In the genomic region with DNA sequence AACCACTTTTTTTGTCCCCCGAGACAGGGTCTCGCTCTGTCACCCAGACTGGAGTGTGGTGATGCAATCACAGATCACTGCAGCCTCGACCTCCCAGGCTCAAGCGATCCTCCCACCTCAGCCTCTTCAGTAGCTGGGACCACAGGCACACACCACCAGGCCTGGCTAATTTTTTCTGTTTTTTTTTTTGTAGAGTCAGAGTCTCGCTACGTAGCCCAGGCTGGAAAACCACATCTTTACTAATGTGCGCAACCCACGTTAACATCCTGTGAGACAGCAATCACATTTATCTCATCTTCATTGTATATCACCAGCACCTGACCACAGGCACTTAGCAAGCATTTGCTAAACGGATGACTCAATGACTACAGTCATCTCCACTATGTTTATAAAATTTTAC, we compare ENCODE assay signal across 9 cellular contexts.
DNase-seq lines count a peak whose midpoint lies in the region; ATAC-seq lines count a peak whose summit lies in the region.
"Had no signal": no experiment of that assay in that cellular context is flagged by ENCODE, and none has a peak within 500 bp of the region (broad histone marks: within the 10 kb centered on the region; RNA-seq: fewer than 3 reads in every experiment).

No MANE protein-coding gene starts in this region.

- H3K4me1 ChIP-seq in CD4-positive, CD25-positive, alpha-beta regulatory T cell (ENCODE audit: control insufficient read depth, insufficient read depth, low read length, poor library complexity, severe bottlenecking) = peaks cover 11% of the 10 kb centered on the region
- H3K4me1 ChIP-seq in trophoblast cell (ENCODE audit: control insufficient read depth in 1 of 2, insufficient read depth in 2 of 2, low read length in 2 of 2) = no peaks in the 10 kb centered on the region

- no peak overlapping the region for H3K23ac ChIP-seq in trophoblast cell (ENCODE audit: low read length)

- peak; percentile 99 for ATAC-seq in CD4-positive, CD25-positive, alpha-beta regulatory T cell (ENCODE audit: low read depth in 2 of 2)
- no peak for ATAC-seq in left colon

- H3K9ac ChIP-seq in trophoblast cell (ENCODE audit: low read length) = no peak overlapping the region

- H3K79me2 ChIP-seq in trophoblast cell (ENCODE audit: control insufficient read depth, insufficient read depth, low read length, poor library complexity) = no peaks in the 10 kb centered on the region

- no peaks in the 10 kb centered on the region for H3K36me3 Mint-ChIP-seq in CD4-positive, CD25-positive, alpha-beta regulatory T cell

- H3K4me1 Mint-ChIP-seq in CD4-positive, CD25-positive, alpha-beta regulatory T cell = peaks cover 7 to 29% (median 16%) of the 10 kb centered on the region in 4 donors

- H3K36me3 ChIP-seq in CD4-positive, CD25-positive, alpha-beta regulatory T cell (ENCODE audit: control insufficient read depth, insufficient read depth, low read length) = no peaks in the 10 kb centered on the region
- H3K36me3 ChIP-seq in trophoblast cell (ENCODE audit: control insufficient read depth in 1 of 2, insufficient read depth in 2 of 2, low read length in 2 of 2) = peaks cover 12 to 26% of the 10 kb centered on the region in 2 experiments

- H2BK12ac ChIP-seq in trophoblast cell (ENCODE audit: low read length) = no peak overlapping the region

- intact Hi-C loops in left colon (cut with DNase I, micrococcal nuclease) = no loop called here

- H3K4me3 ChIP-seq in CD4-positive, CD25-positive, alpha-beta regulatory T cell (ENCODE audit: low read depth, low read length) = peak overlapping the region; percentile 43
- H3K4me3 ChIP-seq in trophoblast cell (ENCODE audit: low read depth, low read length) = no peak overlapping the region

- no peak overlapping the region for H4K91ac ChIP-seq in trophoblast cell (ENCODE audit: low read depth, low read length)

- no peak overlapping the region for H2BK120ac ChIP-seq in trophoblast cell (ENCODE audit: insufficient read depth, low read length, poor library complexity)

- no peak overlapping the region for H3K14ac ChIP-seq in trophoblast cell (ENCODE audit: low read length)

- H2BK5ac ChIP-seq in trophoblast cell (ENCODE audit: low read depth, low read length, poor library complexity) = no peak overlapping the region

- no peak overlapping the region for H4K12ac ChIP-seq in trophoblast cell (ENCODE audit: low read depth, low read length)

- peaks cover 6% of the 10 kb centered on the region for H3K27me3 Mint-ChIP-seq in CD4-positive, CD25-positive, alpha-beta regulatory T cell

- no peaks in the 10 kb centered on the region for H3K9me3 ChIP-seq in CD4-positive, CD25-positive, alpha-beta regulatory T cell (ENCODE audit: control insufficient read depth in 2 of 2, low read length in 2 of 2)
- no peaks in the 10 kb centered on the region for H3K9me3 ChIP-seq in trophoblast cell (ENCODE audit: insufficient read depth, low read depth, low read length)
- H3K9me3 ChIP-seq: Caco-2 had no signal

- no peak overlapping the region for H3K4me2 ChIP-seq in trophoblast cell (ENCODE audit: low read length)

- no peak overlapping the region for H3K18ac ChIP-seq in trophoblast cell (ENCODE audit: low read length)

- H3K27ac Mint-ChIP-seq in CD4-positive, CD25-positive, alpha-beta regulatory T cell = peak overlapping the region; percentile 16 to 90 (median 88)

- peak overlapping the region in 2 of 4 donors; percentile 52 to 56 for H3K4me3 Mint-ChIP-seq in CD4-positive, CD25-positive, alpha-beta regulatory T cell

- H4K8ac ChIP-seq in trophoblast cell (ENCODE audit: low read depth, low read length) = no peak overlapping the region

- H3K4ac ChIP-seq in trophoblast cell (ENCODE audit: low read depth, low read length) = no peak overlapping the region

- H2AFZ ChIP-seq in trophoblast cell (ENCODE audit: insufficient read depth, low read length, poor library complexity) = no peak overlapping the region

- H3K27me3 ChIP-seq in CD4-positive, CD25-positive, alpha-beta regulatory T cell (ENCODE audit: control insufficient read depth, insufficient read depth, low read length) = no peaks in the 10 kb centered on the region
- no peaks in the 10 kb centered on the region for H3K27me3 ChIP-seq in trophoblast cell (ENCODE audit: insufficient read depth, low read length)

- H3K9me3 Mint-ChIP-seq in CD4-positive, CD25-positive, alpha-beta regulatory T cell = no peaks in the 10 kb centered on the region

- WGBS in trophoblast cell (ENCODE audit: extremely low coverage, insufficient coverage, insufficient read length) = no CpG with 5 or more reads among the region's 9 CpGs

- DNase-seq in CD4-positive, CD25-positive, alpha-beta regulatory T cell = peak; percentile 20 to 90 (median 77)
- DNase-seq in T follicular helper cell (ENCODE audit: low read depth) = peak; percentile 46
- DNase-seq in activated gamma-delta T cell treated with anti-CD3 and anti-CD28 coated beads, Interleukin-2, amount 50 U/mL, for 16 hours (ENCODE audit: low read depth) = peak; percentile 52
- DNase-seq in trophoblast cell = peak; percentile 87 to 93
- DNase-seq in MV-4-11 (lab: John Stamatoyannopoulos, UW) = no peak
- DNase-seq in retina = no peak
- DNase-seq in left colon = no peak
- no peak for DNase-seq in GOT3 (lab: John Stamatoyannopoulos, UW)
- DNase-seq: Caco-2 had no signal

- H3K79me1 ChIP-seq in trophoblast cell (ENCODE audit: low read length) = no peaks in the 10 kb centered on the region

- H2AK5ac ChIP-seq in trophoblast cell (ENCODE audit: low read length) = no peak overlapping the region

- peak overlapping the region; percentile 30 for H3K27ac ChIP-seq in CD4-positive, CD25-positive, alpha-beta regulatory T cell (ENCODE audit: insufficient read depth, low read length, poor library complexity, severe bottlenecking)
- no peak overlapping the region for H3K27ac ChIP-seq in trophoblast cell (ENCODE audit: low read depth, low read length)

Comparison
In these comparisons a context has a peak if more than half of its experiments do, and no peak if none do; other contexts are left out.
1. DNase-seq: peak in CD4-positive, CD25-positive, alpha-beta regulatory T cell (3 of 3), T follicular helper cell (single experiment), activated gamma-delta T cell treated with anti-CD3 and anti-CD28 coated beads, Interleukin-2, amount 50 U/mL, for 16 hours (single experiment) and trophoblast cell (2 of 2); none in MV-4-11 (single experiment), retina (single experiment), left colon (0 of 2) and GOT3 (single experiment).